Comparison of ENCODE assay signal across 14 cellular contexts in genomic region chr12:93361159-93361919, GRCh38. TPM values are rescaled to one million over a fixed set of nuclear protein-coding genes. Genes with fewer than 3 reads are reported as not detected.
DNase-seq lines count a peak whose midpoint lies in the region; ATAC-seq and TF ChIP-seq lines count a peak whose summit lies in the region.
"Had no signal": no experiment of that assay in that cellular context is flagged by ENCODE, and none has a peak within 500 bp of the region (broad histone marks: within the 10 kb centered on the region; RNA-seq: fewer than 3 reads in every experiment).

No MANE protein-coding gene starts in this region.

- H3K4me1 Mint-ChIP-seq in WTC11: peaks cover 4% of the 10 kb centered on the region; the same call in 1 of the 2 replicates

- no peak overlapping the region for H3K27ac Mint-ChIP-seq in WTC11
- H3K27ac Mint-ChIP-seq: activated T-cell treated with anti-CD3 and anti-CD28 coated beads, Interleukin-2, amount 50 U/mL, for 72 hours; dendritic cell treated with granulocyte-macrophage colony-stimulating factor and Interleukin-4, amounts not matched to agents 40 ng/mL and 50 ng/mL, for 4 days; naive thymus-derived CD8-positive, alpha-beta T cell had no signal

- H3K9me3 ChIP-seq in skeletal muscle satellite cell (replicated peaks; ENCODE audit: low read length): no peaks in the 10 kb centered on the region
- no peaks in the 10 kb centered on the region for H3K9me3 ChIP-seq in uterus

- intact Hi-C loops in Right ventricle myocardium superior (cut with DNase I): no loop called here
- intact Hi-C loops in uterus (cut with DNase I; ENCODE audit: low total_unique reads): no loop called here

- peak overlapping the region; percentile 13 for H3K4me2 ChIP-seq in skeletal muscle satellite cell (ENCODE audit: low read length)

- no peak for TF ChIP-seq POLR2A in uterus (IDR thresholded peaks at IDR 0.05)

- no peak for TF ChIP-seq CTCF in WTC11 (IDR thresholded peaks at IDR 0.05)
- TF ChIP-seq CTCF in uterus (IDR thresholded peaks at IDR 0.05): no peak

- H3K27me3 Mint-ChIP-seq in WTC11 (ENCODE audit: low read depth): no peaks in the 10 kb centered on the region
- H3K27me3 Mint-ChIP-seq: naive thymus-derived CD8-positive, alpha-beta T cell had no signal

- DNase-seq in NCI-H146 (lab: John Stamatoyannopoulos, UW) (peak; percentile 39), NCI-H146 treated with DMSO at 0.1 percent for 48 hours (lab: John Stamatoyannopoulos, UW; ENCODE audit: unreplicated experiment) (no peak), NCI-H774 (lab: John Stamatoyannopoulos, UW) (peak; percentile 54), Right ventricle myocardium superior (peak; percentile 79), NCI-H1048 (lab: John Stamatoyannopoulos, UW) (no peak), WTC11 (ENCODE audit: low spot score) (no peak), uterus (no peak)
- DNase-seq: activated T-cell treated with anti-CD3 and anti-CD28 coated beads, Interleukin-2, amount 50 U/mL, for 72 hours; naive thymus-derived CD8-positive, alpha-beta T cell; OCI-M1; stimulated activated CD4-positive, alpha-beta T cell treated with anti-CD3 and anti-CD28 coated beads, Interleukin-4, amount 100 ng/mL, for 4 hours had no signal

- CTCF ChIA-PET in WTC11 (lab: Charles Lee): interaction anchor here (1.9 kb wide), 1 partner anchor 264 kb away, joined by 5 read pairs; no protein-coding TSS in a partner anchor

- H3K36me3 Mint-ChIP-seq in WTC11: no peaks in the 10 kb centered on the region
- H3K36me3 Mint-ChIP-seq: IgD-negative memory B cell; naive thymus-derived CD8-positive, alpha-beta T cell had no signal

- no peak overlapping the region for H3K4me3 Mint-ChIP-seq in WTC11
- H3K4me3 Mint-ChIP-seq: activated T-cell treated with anti-CD3 and anti-CD28 coated beads, Interleukin-2, amount 50 U/mL, for 72 hours; dendritic cell treated with granulocyte-macrophage colony-stimulating factor and Interleukin-4, amounts not matched to agents 40 ng/mL and 50 ng/mL, for 4 days; IgD-negative memory B cell; naive thymus-derived CD8-positive, alpha-beta T cell had no signal

- H3K36me3 ChIP-seq in skeletal muscle satellite cell (ENCODE audit: insufficient read depth, low read length): no peaks in the 10 kb centered on the region
- no peaks in the 10 kb centered on the region for H3K36me3 ChIP-seq in uterus

- H3K27ac ChIP-seq in uterus: no peak overlapping the region

- H3K9me3 Mint-ChIP-seq in WTC11: no peaks in the 10 kb centered on the region
- H3K9me3 Mint-ChIP-seq: activated T-cell treated with anti-CD3 and anti-CD28 coated beads, Interleukin-2, amount 50 U/mL, for 72 hours; dendritic cell treated with granulocyte-macrophage colony-stimulating factor and Interleukin-4, amounts not matched to agents 40 ng/mL and 50 ng/mL, for 4 days; IgD-negative memory B cell; naive thymus-derived CD8-positive, alpha-beta T cell had no signal

- ATAC-seq in Right ventricle myocardium superior (ENCODE audit: poor library complexity) (peak; percentile 96), WTC11 (no peak)
- ATAC-seq: activated T-cell treated with anti-CD3 and anti-CD28 coated beads, Interleukin-2, amount 50 U/mL, for 72 hours; naive thymus-derived CD8-positive, alpha-beta T cell had no signal

- H3K9ac ChIP-seq in skeletal muscle satellite cell (ENCODE audit: low read depth, low read length): no peak overlapping the region

- H3K27me3 ChIP-seq in skeletal muscle satellite cell (ENCODE audit: control insufficient read depth, insufficient read depth, low read length): no peaks in the 10 kb centered on the region
- no peaks in the 10 kb centered on the region for H3K27me3 ChIP-seq in uterus

- H3K4me1 ChIP-seq in skeletal muscle satellite cell (ENCODE audit: control insufficient read depth, insufficient read depth, low read length) (peaks cover 14% of the 10 kb centered on the region), uterus (no peaks in the 10 kb centered on the region)

- H3K4me3 ChIP-seq in skeletal muscle satellite cell (ENCODE audit: low read length) (no peak overlapping the region), uterus (no peak overlapping the region)

- POLR2A ChIA-PET in WTC11 (lab: Charles Lee): no interaction called here

TF ChIP-seq in WTC11, 78 proteins besides CTCF, POLR2A, EP300 and RAD21:
- no peak for TF ChIP-seq AFF4 (CRISPR knock-in tag; IDR thresholded peaks at IDR 0.05; ENCODE audit: borderline replicate concordance)
- TF ChIP-seq NR1H2 (CRISPR knock-in tag; IDR thresholded peaks at IDR 0.05): no peak
- TF ChIP-seq MYBL2 (CRISPR knock-in tag; IDR thresholded peaks at IDR 0.05): no peak

RNA-seq across cellular contexts. Expression of gene NUDT4, which starts 16.4 kb away (rescaled TPM):
- 410 TPM for total RNA-seq in Right ventricle myocardium superior
- 40.2 and 47.9 TPM in 2 replicates for total RNA-seq in skeletal muscle satellite cell (2012; rRNA removed)
- total RNA-seq in WTC11 (2021): 51.3 to 56.9 TPM (median 56.5 TPM) in 3 replicates
- total RNA-seq in uterus: 100 to 1,000 TPM in 1 of 4 donors, 10 to 100 TPM in 3; 15.1 to 107 (median 52.8) TPM

Comparison
In these comparisons a context has a peak if more than half of its experiments do, and no peak if none do; other contexts are left out.
1. DNase-seq: peak in NCI-H146 (single experiment), NCI-H774 (single experiment) and Right ventricle myocardium superior (single experiment); none in NCI-H146 treated with DMSO at 0.1 percent for 48 hours (single experiment), NCI-H1048 (single experiment), WTC11 (single experiment) and uterus (0 of 2).